In the genomic region with DNA sequence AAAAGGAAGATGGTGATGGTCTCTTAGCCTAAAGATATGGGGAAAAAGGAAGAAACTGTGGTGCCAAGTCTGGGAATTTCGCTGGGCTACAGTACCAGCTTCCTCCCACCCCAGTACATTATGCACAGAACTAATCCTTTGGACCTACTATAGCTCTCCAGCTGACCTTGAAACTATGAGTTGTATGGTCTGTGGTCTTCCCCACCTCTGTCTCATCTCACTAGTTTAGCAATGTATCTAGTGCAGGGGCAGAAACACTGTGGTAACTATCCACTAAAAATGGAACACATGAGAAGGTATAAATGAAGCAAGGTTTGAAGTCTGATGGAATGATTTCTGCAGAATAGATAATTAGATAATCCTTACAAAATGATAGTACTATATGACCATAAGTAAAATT, we compare ENCODE assay signal across 27 cellular contexts.
DNase-seq lines count a peak whose midpoint lies in the region; ATAC-seq, FAIRE-seq and TF ChIP-seq lines count a peak whose summit lies in the region.
"Had no signal": no experiment of that assay in that cellular context is flagged by ENCODE, and none has a peak within 500 bp of the region (broad histone marks: within the 10 kb centered on the region; RNA-seq: fewer than 3 reads in every experiment).

No MANE protein-coding gene starts in this region.

- POLR2A ChIA-PET in GM12878 (lab: Charles Lee): interaction anchor here (1.0 to 1.3 kb wide), 2 partner anchors 11 to 37 kb away, joined by 3 read pairs; no protein-coding TSS in a partner anchor

- TF ChIP-seq EP300 in GM12878 (IDR thresholded peaks at IDR 0.05; ENCODE audit: borderline replicate concordance in 1 of 2, control insufficient read depth in 1 of 2, low read depth in 2 of 2, low read length in 2 of 2): peak in 1 of 2 experiments; percentile 15; a peak in 1 of 4 replicates

- peak overlapping the region; percentile 27; the same call in 1 of the 2 replicates for H2AFZ ChIP-seq in GM12878 (ENCODE audit: control insufficient read depth, low read depth, low read length)

- peak overlapping the region; percentile 46; the same call in 1 of the 2 replicates for H3K4me2 ChIP-seq in GM12878 (ENCODE audit: control insufficient read depth, insufficient read depth)
- H3K4me2 ChIP-seq: BLaER1 treated with 17β-estradiol and CSF1 and Interleukin-3, amounts not matched to agents 10 nM and 100 nM had no signal

- WGBS in GM12878 (ENCODE audit: insufficient coverage, insufficient replicate concordance, low lambda C conversion rate, missing lambda C conversion rate): 13% methylated on average over 1 of the region's 1 CpG

- no peaks in the 10 kb centered on the region for H3K36me3 ChIP-seq in GM12878 (ENCODE audit: control insufficient read depth in 2 of 2, insufficient read depth in 2 of 2, low read length in 1 of 2)
- no peaks in the 10 kb centered on the region for H3K36me3 ChIP-seq in mucosa of descending colon (ENCODE audit: low read depth)
- H3K36me3 ChIP-seq: BLaER1 treated with 17β-estradiol and CSF1 and Interleukin-3, amounts not matched to agents 10 nM and 100 nM; esophagus muscularis mucosa; pancreas; upper lobe of left lung had no signal

- no peak overlapping the region for H3K9ac ChIP-seq in GM12878 (ENCODE audit: control insufficient read depth, insufficient read depth, low read length)
- H3K9ac ChIP-seq: BLaER1 treated with 17β-estradiol and CSF1 and Interleukin-3, amounts not matched to agents 10 nM and 100 nM had no signal

- TF ChIP-seq CTCF in GM12878 (IDR thresholded peaks at IDR 0.05 in 2 of 3, conservative IDR thresholded peaks at IDR 0.05 in 1 of 3; ENCODE audit: control insufficient read depth in 2 of 3, extremely low read depth in 1 of 3, insufficient read depth in 1 of 3, low read depth in 3 of 3, low read length in 3 of 3) (no peak), mucosa of descending colon (IDR thresholded peaks at IDR 0.05) (no peak)

- RAD21 ChIA-PET in GM12878 (lab: Charles Lee; ENCODE audit: unreplicated experiment): interaction anchor here (0.9 to 1.9 kb wide), 7 partner anchors 20 to 348 kb away, joined by 3 to 8 read pairs (median 4); no protein-coding TSS in a partner anchor

- FAIRE-seq in GM12878 (lab: Jason Lieb, UNC): no peak
- FAIRE-seq: endometrium, islet of Langerhans, K562, pancreas had no signal

- H3K79me2 ChIP-seq in GM12878 (ENCODE audit: control insufficient read depth, insufficient read depth, low read length): no peaks in the 10 kb centered on the region

- CTCF ChIA-PET in GM12878 (lab: Yijun Ruan, JAX): interaction anchor here (0.9 to 8.4 kb wide), 6 partner anchors 10 to 151 kb away, joined by 3 to 100 read pairs (median 4); no protein-coding TSS in a partner anchor

- intact Hi-C loops in GM12878 (cut with micrococcal nuclease; ENCODE audit: unreplicated experiment) (no loop called here), mucosa of descending colon (cut with DNase I, micrococcal nuclease) (no loop called here)

- H4K20me1 ChIP-seq in GM12878 (ENCODE audit: control insufficient read depth, insufficient read depth): no peaks in the 10 kb centered on the region
- H4K20me1 ChIP-seq: BLaER1 treated with 17β-estradiol and CSF1 and Interleukin-3, amounts not matched to agents 10 nM and 100 nM had no signal

- in situ Hi-C loops in GM12878 (cut with MboI): no loop called here

- H3K27me3 ChIP-seq in GM12878 (replicated peaks in 1 of 2; ENCODE audit: control insufficient read depth in 2 of 2, insufficient read depth in 2 of 2, low read length in 1 of 2): no peaks in the 10 kb centered on the region
- H3K27me3 ChIP-seq: BLaER1 treated with 17β-estradiol and CSF1 and Interleukin-3, amounts not matched to agents 10 nM and 100 nM; esophagus muscularis mucosa; pancreas; upper lobe of left lung had no signal

- no peak overlapping the region for H3K4me3 ChIP-seq in GM12878
- H3K4me3 ChIP-seq in mucosa of descending colon: no peak overlapping the region
- H3K4me3 ChIP-seq: BLaER1 treated with 17β-estradiol and CSF1 and Interleukin-3, amounts not matched to agents 10 nM and 100 nM; esophagus muscularis mucosa; K562; pancreas; skin epidermis; upper lobe of left lung had no signal

- DNase-seq in GM12878 (ENCODE audit: low read depth, low spot score) (no peak), HT-29 (ENCODE audit: low spot score) (no peak), mucosa of descending colon (no peak)
- DNase-seq: activated CD4-positive, alpha-beta T cell treated with anti-CD3 and anti-CD28 coated beads, Interleukin-2, amount 50 U/mL, for 1 hour; activated effector memory CD4-positive, alpha-beta T cell treated with anti-CD3 and anti-CD28 coated beads, Interleukin-2, amount 50 U/mL, for 16 hours; activated T-cell treated with anti-CD3 and anti-CD28 coated beads, Interleukin-2, amount 50 U/mL, for 24 hours; foreskin fibroblast; H9; NCI-H1105 treated with DMSO at 0.1 percent for 48 hours; NCI-H187 treated with DMSO at 0.1 percent for 48 hours; NCI-H2171 treated with DMSO at 0.1 percent for 48 hours; NCI-H524; NK-92 treated with Interleukin-12 subunit alpha and Interleukin-12 subunit beta, amount 100 ng/mL, for 24 hours; pancreas; stimulated activated naive B cell treated with anti-CD40 and anti-IgM and Interleukin-4, amounts not matched to agents 10 μg/mL and 1 μg/mL and 100 μg/mL, for 72 hours; upper lobe of left lung had no signal

- SMC1A ChIA-PET in GM12878 (lab: Charles Lee; ENCODE audit: uncharacterized antibody, unreplicated experiment): interaction anchor here (0.6 to 10.5 kb wide), 15 partner anchors 8 to 586 kb away, joined by 3 to 223 read pairs (median 4); no protein-coding TSS in a partner anchor

- ATAC-seq in GM18498 (IDR thresholded peaks at IDR 0.05; ENCODE audit: unreplicated experiment) (peak; percentile 47), GM21423 (IDR thresholded peaks at IDR 0.05; ENCODE audit: unreplicated experiment) (peak; percentile 42), HG02981 (IDR thresholded peaks at IDR 0.05; ENCODE audit: unreplicated experiment) (peak; percentile 49), GM12878 (peak; percentile 83), GM18861 (IDR thresholded peaks at IDR 0.05; ENCODE audit: unreplicated experiment) (no peak), mucosa of descending colon (no peak)
- ATAC-seq: K562; left lobe of liver; pancreas; stimulated activated naive B cell treated with anti-CD40 and anti-IgM and Interleukin-4, amounts not matched to agents 10 μg/mL and 1 μg/mL and 100 μg/mL, for 72 hours had no signal

- peak overlapping the region; percentile 60 for H3K27ac ChIP-seq in GM12878 (ENCODE audit: control insufficient read depth, insufficient read depth)
- H3K27ac ChIP-seq: BLaER1 treated with 17β-estradiol and CSF1 and Interleukin-3, amounts not matched to agents 10 nM and 100 nM; esophagus muscularis mucosa; pancreas; skin epidermis; upper lobe of left lung had no signal

- H3K4me1 ChIP-seq in GM12878 (ENCODE audit: control insufficient read depth, insufficient read depth, low read length): peaks cover 16% of the 10 kb centered on the region
- no peaks in the 10 kb centered on the region for H3K4me1 ChIP-seq in mucosa of descending colon (ENCODE audit: low read depth)
- H3K4me1 ChIP-seq: BLaER1 treated with 17β-estradiol and CSF1 and Interleukin-3, amounts not matched to agents 10 nM and 100 nM; pancreas; upper lobe of left lung had no signal

- BruUV-seq in GM12878 (replicated peaks; lab: Mats Ljungman, UMichigan): no TSS peak

- TF ChIP-seq POLR2A in GM12878 (IDR thresholded peaks at IDR 0.05; ENCODE audit: low read depth, low read length): no peak

- H3K9me3 ChIP-seq in GM12878 (replicated peaks; ENCODE audit: control insufficient read depth, insufficient read depth, low read length): peaks cover 4% of the 10 kb centered on the region; the same call in 2 of the 3 replicates
- no peaks in the 10 kb centered on the region for H3K9me3 ChIP-seq in mucosa of descending colon
- H3K9me3 ChIP-seq: esophagus muscularis mucosa, pancreas, upper lobe of left lung had no signal

- TF ChIP-seq RAD21 in GM12878 (IDR thresholded peaks at IDR 0.05; ENCODE audit: insufficient read depth, low read depth, low read length): peak; percentile 24

TF ChIP-seq in GM12878, 131 proteins besides CTCF, POLR2A, EP300 and RAD21 (continues in another document):
- TF ChIP-seq CREM (IDR thresholded peaks at IDR 0.05; ENCODE audit: low read depth) (0 out of 2 replicates have a peak, but pooled peaks have one; percentile 29), CEBPB (IDR thresholded peaks at IDR 0.05; ENCODE audit: borderline replicate concordance in 1 of 2, low read depth in 2 of 2, low read length in 2 of 2) (0 out of 4 replicates have a peak, but pooled peaks of 1 of the 2 experiments have one; percentile 8), IKZF2 (IDR thresholded peaks at IDR 0.05) (peak in 1 of 2 experiments; percentile 14; a peak in 1 of 4 replicates), ZNF622 (IDR thresholded peaks at IDR 0.05) (no peak), NFIC (IDR thresholded peaks at IDR 0.05; ENCODE audit: low read depth, low read length) (peak; percentile 74; the same call in 1 of the 2 replicates), FOXM1 (IDR thresholded peaks at IDR 0.05; ENCODE audit: low read depth, low read length) (peak; percentile 54), EED (IDR thresholded peaks at IDR 0.05; ENCODE audit: low read depth) (peak; percentile 28; the same call in 1 of the 2 replicates)
- TF ChIP-seq, protein P1, sequence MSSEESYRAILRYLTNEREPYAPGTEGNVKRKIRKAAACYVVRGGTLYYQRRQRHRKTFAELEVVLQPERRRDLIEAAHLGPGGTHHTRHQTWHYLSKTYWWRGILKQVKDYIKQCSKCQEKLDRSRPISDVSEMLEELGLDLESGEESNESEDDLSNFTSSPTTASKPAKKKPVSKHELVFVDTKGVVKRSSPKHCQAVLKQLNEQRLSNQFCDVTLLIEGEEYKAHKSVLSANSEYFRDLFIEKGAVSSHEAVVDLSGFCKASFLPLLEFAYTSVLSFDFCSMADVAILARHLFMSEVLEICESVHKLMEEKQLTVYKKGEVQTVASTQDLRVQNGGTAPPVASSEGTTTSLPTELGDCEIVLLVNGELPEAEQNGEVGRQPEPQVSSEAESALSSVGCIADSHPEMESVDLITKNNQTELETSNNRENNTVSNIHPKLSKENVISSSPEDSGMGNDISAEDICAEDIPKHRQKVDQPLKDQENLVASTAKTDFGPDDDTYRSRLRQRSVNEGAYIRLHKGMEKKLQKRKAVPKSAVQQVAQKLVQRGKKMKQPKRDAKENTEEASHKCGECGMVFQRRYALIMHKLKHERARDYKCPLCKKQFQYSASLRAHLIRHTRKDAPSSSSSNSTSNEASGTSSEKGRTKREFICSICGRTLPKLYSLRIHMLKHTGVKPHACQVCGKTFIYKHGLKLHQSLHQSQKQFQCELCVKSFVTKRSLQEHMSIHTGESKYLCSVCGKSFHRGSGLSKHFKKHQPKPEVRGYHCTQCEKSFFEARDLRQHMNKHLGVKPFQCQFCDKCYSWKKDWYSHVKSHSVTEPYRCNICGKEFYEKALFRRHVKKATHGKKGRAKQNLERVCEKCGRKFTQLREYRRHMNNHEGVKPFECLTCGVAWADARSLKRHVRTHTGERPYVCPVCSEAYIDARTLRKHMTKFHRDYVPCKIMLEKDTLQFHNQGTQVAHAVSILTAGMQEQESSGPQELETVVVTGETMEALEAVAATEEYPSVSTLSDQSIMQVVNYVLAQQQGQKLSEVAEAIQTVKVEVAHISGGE (CRISPR knock-in tag; IDR thresholded peaks at IDR 0.05): no peak

Comparison
In these comparisons a context has a peak if more than half of its experiments do, and no peak if none do; other contexts are left out.
1. ATAC-seq: peak in GM18498 (single experiment), GM21423 (single experiment), HG02981 (single experiment) and GM12878 (single experiment); none in GM18861 (single experiment) and mucosa of descending colon (single experiment).